Comparison of ENCODE assay signal across 15 cellular contexts in genomic region chr1:245873883-245874671, GRCh38.
DNase-seq lines count a peak whose midpoint lies in the region; ATAC-seq, FAIRE-seq and TF ChIP-seq lines count a peak whose summit lies in the region.
"Had no signal": no experiment of that assay in that cellular context is flagged by ENCODE, and none has a peak within 500 bp of the region (broad histone marks: within the 10 kb centered on the region; RNA-seq: fewer than 3 reads in every experiment).

No MANE protein-coding gene starts in this region.

- TF ChIP-seq EP300 in K562 (IDR thresholded peaks at IDR 0.05; ENCODE audit: low read length): no peak

- no peak for TF ChIP-seq POLR2A in K562 (conservative IDR thresholded peaks at IDR 0.05)

- no peak for FAIRE-seq in K562 (lab: Jason Lieb, UNC)
- FAIRE-seq in RCC 7860 (lab: Jason Lieb, UNC): no peak

- H3K79me2 ChIP-seq in K562 (ENCODE audit: control insufficient read depth, insufficient read depth, low read length) (peaks cover 29% of the 10 kb centered on the region; the same call in 2 of the 3 replicates), smooth muscle cell (ENCODE audit: low read depth) (peaks cover 4% of the 10 kb centered on the region)

- no peak for TF ChIP-seq RAD21 in K562 (CRISPR knock-in tag; conservative IDR thresholded peaks at IDR 0.05 in 1 of 2, IDR thresholded peaks at IDR 0.05 in 1 of 2)

- in situ Hi-C loops in K562 (cut with MboI): no loop called here

- no peak for TF ChIP-seq CTCF in K562 (IDR thresholded peaks at IDR 0.05 in 2 of 3, conservative IDR thresholded peaks at IDR 0.05 in 1 of 3; ENCODE audit: insufficient read depth in 2 of 3, low read depth in 1 of 3, low read length in 3 of 3)
- TF ChIP-seq CTCF in foreskin fibroblast (IDR thresholded peaks at IDR 0.05; ENCODE audit: low read depth, low read length): no peak
- no peak for TF ChIP-seq CTCF in smooth muscle cell (IDR thresholded peaks at IDR 0.05; ENCODE audit: borderline replicate concordance, insufficient read depth, poor library complexity, severe bottlenecking)

- H3K9ac ChIP-seq in K562 (ENCODE audit: insufficient read depth in 1 of 2, low read depth in 2 of 2, low read length in 2 of 2): no peak overlapping the region; a peak in 2 of 4 replicates
- H3K9ac ChIP-seq in smooth muscle cell (ENCODE audit: low read depth): peak overlapping the region; percentile 79

- H3K4me1 ChIP-seq in K562 (replicated peaks in 1 of 2; ENCODE audit: control insufficient read depth in 2 of 2, insufficient read depth in 2 of 2, low read length in 2 of 2): peaks cover 10 to 23% of the 10 kb centered on the region in 2 experiments; a peak in 4 of 5 replicates
- H3K4me1 ChIP-seq in smooth muscle cell (ENCODE audit: low read depth): peaks cover 23% of the 10 kb centered on the region

- H3K9me1 ChIP-seq in K562 (ENCODE audit: control insufficient read depth, insufficient read depth, low read length): no peaks in the 10 kb centered on the region

- CTCF ChIA-PET in K562 (lab: Yijun Ruan, JAX; ENCODE audit: low intra/inter-chr PET ratio): no interaction called here

- H4K20me1 ChIP-seq in K562 (replicated peaks; ENCODE audit: control insufficient read depth, insufficient read depth, low read length): no peaks in the 10 kb centered on the region
- H4K20me1 ChIP-seq in smooth muscle cell (ENCODE audit: low read depth): no peaks in the 10 kb centered on the region

- H3K9me3 ChIP-seq in K562 (replicated peaks; ENCODE audit: control insufficient read depth, insufficient read depth, low read depth, low read length) (no peaks in the 10 kb centered on the region), smooth muscle cell (replicated peaks; ENCODE audit: low read depth) (no peaks in the 10 kb centered on the region)

- WGBS in K562 (ENCODE audit: insufficient coverage, low coverage, missing lambda C conversion rate): 93% methylated on average over 7 of the region's 7 CpGs
- WGBS in smooth muscle cell (ENCODE audit: low lambda C conversion rate): 39% methylated on average over 7 of the region's 7 CpGs

- DNase-seq in M059J (ENCODE audit: low read depth): peak; percentile 29
- no peak for DNase-seq in K562 (ENCODE audit: extremely low read depth in 1 of 4, low spot score in 3 of 4)
- DNase-seq in foreskin fibroblast: peak; percentile 41 to 70
- DNase-seq in smooth muscle cell (lab: John Stamatoyannopoulos, UW; ENCODE audit: unreplicated experiment): no peak
- DNase-seq in T-helper 9 cell: no peak
- DNase-seq in RCC 7860 (ENCODE audit: low spot score): no peak
- DNase-seq: activated B cell treated with CpG ODN at 0.5 μM for 24 hours; activated CD8-positive, alpha-beta T cell treated with anti-CD3 and anti-CD28 coated beads, Interleukin-2, amount 10 ng/mL, durations not matched to agents 7 days and 5 days; activated naive CD4-positive, alpha-beta T cell treated with anti-CD3 and anti-CD28 coated beads for 36 hours; activated T-cell treated with anti-CD3 and anti-CD28 coated beads, Interleukin-2, amount 50 U/mL, for 24 hours; GOT3; NCI-H524 treated with DMSO at 0.1 percent for 48 hours; occipital lobe; stimulated activated naive CD8-positive, alpha-beta T cell treated with anti-CD3 and anti-CD28 coated beads, Interleukin-15, amount 100 ng/mL, for 72 hours had no signal

- no TSS peak for BruUV-seq in K562 (replicated peaks; lab: Mats Ljungman, UMichigan)

- POLR2A ChIA-PET in K562 (lab: Yijun Ruan, JAX): interaction anchor here (1.7 kb wide), 1 partner anchor 14 kb away, joined by 11 read pairs; no protein-coding TSS in a partner anchor

- H3K36me3 ChIP-seq in K562 (ENCODE audit: control insufficient read depth, insufficient read depth, low read length) (peaks cover 77% of the 10 kb centered on the region), smooth muscle cell (ENCODE audit: low read depth) (no peaks in the 10 kb centered on the region)

- intact Hi-C loops in K562 (cut with micrococcal nuclease): no loop called here

- ATAC-seq in K562: no peak
- no peak for ATAC-seq in GM21786 (IDR thresholded peaks at IDR 0.05; ENCODE audit: unreplicated experiment)
- ATAC-seq: activated CD8-positive, alpha-beta T cell treated with anti-CD3 and anti-CD28 coated beads, Interleukin-2, amount 10 ng/mL, durations not matched to agents 7 days and 5 days; stimulated activated naive CD8-positive, alpha-beta T cell treated with anti-CD3 and anti-CD28 coated beads, Interleukin-15, amount 100 ng/mL, for 72 hours had no signal

- peaks cover 41% of the 10 kb centered on the region for H3F3A ChIP-seq in smooth muscle cell (ENCODE audit: low read depth)

- no peaks in the 10 kb centered on the region for H3K27me3 ChIP-seq in K562 (ENCODE audit: control insufficient read depth in 2 of 2, insufficient read depth in 2 of 2, low read length in 2 of 2)
- H3K27me3 ChIP-seq in smooth muscle cell (ENCODE audit: low read depth): no peaks in the 10 kb centered on the region

- H3K4me3 ChIP-seq in K562 (no peak overlapping the region), foreskin fibroblast (ENCODE audit: low read depth in 1 of 2, low read length in 2 of 2) (no peak overlapping the region), smooth muscle cell (no peak overlapping the region)

- H3K4me2 ChIP-seq in K562 (ENCODE audit: insufficient read depth, low read length) (no peak overlapping the region), smooth muscle cell (peak overlapping the region; percentile 56)

- H3K27ac ChIP-seq in K562 (ENCODE audit: extremely low read depth, low read depth, low read length) (peak overlapping the region; percentile 59; the same call in 2 of the 3 replicates), smooth muscle cell (ENCODE audit: low read depth) (peak overlapping the region; percentile 98)

- no peak overlapping the region for H2AFZ ChIP-seq in K562 (ENCODE audit: low read depth, low read length)
- no peak overlapping the region for H2AFZ ChIP-seq in smooth muscle cell (ENCODE audit: low read depth)

TF ChIP-seq in K562, 482 proteins besides CTCF, POLR2A, EP300 and RAD21:
- peak; percentile 80 for TF ChIP-seq CEBPB (tag; IDR thresholded peaks at IDR 0.05)
- TF ChIP-seq CEBPG (CRISPR knock-in tag; IDR thresholded peaks at IDR 0.05): no peak
- TF ChIP-seq CEBPG (tag; conservative IDR thresholded peaks at IDR 0.05 in 1 of 2, IDR thresholded peaks at IDR 0.05 in 1 of 2): peak; percentile 46 to 82
- no peak for TF ChIP-seq ZNF766 (CRISPR knock-in tag; conservative IDR thresholded peaks at IDR 0.05)
- no peak for TF ChIP-seq MEF2D (tag; conservative IDR thresholded peaks at IDR 0.05; ENCODE audit: low read depth)

Comparison
In these comparisons a context has a peak if more than half of its experiments do, and no peak if none do; other contexts are left out.
1. DNase-seq: peak in M059J (single experiment) and foreskin fibroblast (2 of 2); none in K562 (0 of 4), smooth muscle cell (single experiment), T-helper 9 cell (single experiment) and RCC 7860 (single experiment).